8 cellular contexts compared by ENCODE assay signal in genomic region chr6:2765896-2766766, GRCh38. TPM values are rescaled to one million over a fixed set of nuclear protein-coding genes. Genes with fewer than 3 reads are reported as not detected.
DNase-seq lines count a peak whose midpoint lies in the region; ATAC-seq and TF ChIP-seq lines count a peak whose summit lies in the region.

No MANE protein-coding gene starts in this region.

- no peaks in the 10 kb centered on the region for H3K27me3 Mint-ChIP-seq in CD4-positive, alpha-beta T cell
- H3K27me3 Mint-ChIP-seq in T-cell: no peaks in the 10 kb centered on the region

- intact Hi-C loops in CD4-positive, alpha-beta T cell (cut with DNase I, micrococcal nuclease): loop anchor here (2.0 to 10.0 kb wide), 8 partner anchors 75 to 1256 kb away; partner anchors contain the start of genes GMDS (in 1 of the 2), SERPINB1 (in 1 of the 2) and SLC22A23 (in 1 of the 2)

- no peak for TF ChIP-seq CTCF in CD4-positive, alpha-beta T cell (IDR thresholded peaks at IDR 0.05)

- peaks cover 63% of the 10 kb centered on the region for H3K4me1 Mint-ChIP-seq in CD4-positive, alpha-beta T cell (ENCODE audit: low read depth)
- H3K4me1 Mint-ChIP-seq in T-cell: peaks cover 48 to 49% (median 48%) of the 10 kb centered on the region in 3 donors

- CTCF ChIA-PET in CD4-positive, alpha-beta T cell (lab: Charles Lee): interaction anchor here (0.7 to 6.4 kb wide), 12 partner anchors 8 to 1370 kb away, joined by 3 to 26 read pairs (median 4); partner anchors contain the start of genes MYLK4 and SERPINB1
- CTCF ChIA-PET in T-cell (lab: Charles Lee): interaction anchor here in 1 of 2 donors (0.7 to 2.2 kb wide), 9 partner anchors 16 to 1212 kb away, joined by 3 to 10 read pairs (median 4); partner anchors contain the start of gene MYLK4

- H3K4me3 Mint-ChIP-seq in CD4-positive, alpha-beta T cell: peak overlapping the region; percentile 95
- peak overlapping the region; percentile 88 to 93 (median 89) for H3K4me3 Mint-ChIP-seq in T-cell

- H3K27me3 ChIP-seq in CD4-positive, alpha-beta T cell (ENCODE audit: control insufficient read depth, insufficient read depth, low read length): no peaks in the 10 kb centered on the region

- peak overlapping the region; percentile 17 for H3K27ac ChIP-seq in CD4-positive, alpha-beta T cell (ENCODE audit: low read depth, low read length)
- peak overlapping the region; percentile 87 for H3K27ac ChIP-seq in caudate nucleus (ENCODE audit: low read depth, low read length)

- peak in 5 of 10 experiments; percentile 8 to 25 (median 19) for DNase-seq in CD4-positive, alpha-beta T cell
- DNase-seq in T-cell: peak in 9 of 34 experiments; percentile 5 to 40 (median 18)
- DNase-seq in caudate nucleus (lab: John Stamatoyannopoulos, UW): peak in 18 of 61 donors; percentile 25 to 73 (median 54)
- peak; percentile 78 for DNase-seq in left kidney (ENCODE audit: low read depth, low spot score)
- DNase-seq in stimulated activated CD4-positive, alpha-beta T cell treated with anti-CD3 and anti-CD28 coated beads, TNF-alpha, amount 100 ng/mL, for 48 hours (ENCODE audit: low read depth in 3 of 3): peak in 2 of 3 donors; percentile 18 to 31
- DNase-seq in NCI-H1436 (lab: John Stamatoyannopoulos, UW): no peak

- no peaks in the 10 kb centered on the region for H3K9me3 ChIP-seq in CD4-positive, alpha-beta T cell (ENCODE audit: control insufficient read depth, low read length)

- no peak for ATAC-seq in CD4-positive, alpha-beta T cell (ENCODE audit: poor library complexity)
- ATAC-seq in GM19324 (IDR thresholded peaks at IDR 0.05; ENCODE audit: low FRiP score, unreplicated experiment) (peak; percentile 11), HG03432 (IDR thresholded peaks at IDR 0.05; ENCODE audit: unreplicated experiment) (peak; percentile 8), T-cell (replicated peaks in 1 of 4) (peak in 1 of 4 experiments; percentile 23)

- peak overlapping the region; percentile 92 for H3K27ac Mint-ChIP-seq in CD4-positive, alpha-beta T cell
- peak overlapping the region; percentile 83 to 86 for H3K27ac Mint-ChIP-seq in T-cell

- peaks cover 51% of the 10 kb centered on the region for H3K36me3 Mint-ChIP-seq in CD4-positive, alpha-beta T cell (ENCODE audit: low read depth)
- peaks cover 8% of the 10 kb centered on the region for H3K36me3 Mint-ChIP-seq in T-cell

- no peaks in the 10 kb centered on the region for H3K9me3 Mint-ChIP-seq in CD4-positive, alpha-beta T cell
- no peaks in the 10 kb centered on the region for H3K9me3 Mint-ChIP-seq in T-cell

- POLR2A ChIA-PET in CD4-positive, alpha-beta T cell (lab: Charles Lee): interaction anchor here (0.8 to 2.9 kb wide), 24 partner anchors 8 to 1255 kb away, joined by 3 to 35 read pairs (median 4); partner anchors contain the start of genes MYLK4, RIPK1 and SERPINB1
- POLR2A ChIA-PET in T-cell (lab: Charles Lee): interaction anchor here (0.6 kb wide), 3 partner anchors 9 to 537 kb away, joined by 3 to 5 read pairs (median 5); no protein-coding TSS in a partner anchor

RNA-seq across cellular contexts. Expression of gene WRNIP1, which starts 0.9 kb away (rescaled TPM):
- total RNA-seq in CD4-positive, alpha-beta T cell: 10 to 100 TPM; 22.4 to 25.2 TPM
- total RNA-seq in T-cell: 10 to 100 TPM; 30.1 to 46.1 (median 41.1) TPM

RNA-seq across cellular contexts. Expression of gene MYLK4, which starts 15.4 kb away (rescaled TPM):
- total RNA-seq in CD4-positive, alpha-beta T cell: 1 to 10 TPM; 1.6 to 2.0 TPM
- 1 to 10 TPM in 3 of 5 donors, under 1 TPM in 2; 0.58 to 1.4 (median 1.0) TPM for total RNA-seq in T-cell
